Comparison of ENCODE assay signal across 22 cellular contexts in the genomic region with DNA sequence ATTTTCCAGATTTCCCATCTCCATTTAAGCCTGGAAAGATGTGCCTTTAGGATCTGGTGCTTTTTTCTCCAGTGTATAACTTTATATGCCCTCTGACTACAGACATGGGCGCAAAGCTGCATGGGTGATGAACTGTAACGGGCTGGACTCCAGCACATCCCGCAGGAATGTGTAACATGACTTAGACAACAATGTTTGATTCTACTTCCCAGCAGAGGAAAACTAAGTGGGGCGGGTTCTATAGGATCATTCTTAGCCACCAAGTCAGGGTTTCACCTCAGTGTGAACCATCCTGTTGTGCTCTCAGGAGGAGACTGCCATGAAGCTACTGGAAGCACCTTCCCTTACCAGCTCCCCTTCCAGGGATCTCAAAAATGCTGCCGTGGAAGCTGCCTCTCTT.
DNase-seq lines count a peak whose midpoint lies in the region; TF ChIP-seq lines count a peak whose summit lies in the region.
"Had no signal": no experiment of that assay in that cellular context is flagged by ENCODE, and none has a peak within 500 bp of the region (broad histone marks: within the 10 kb centered on the region; RNA-seq: fewer than 3 reads in every experiment).

No MANE protein-coding gene starts in this region.

- H3K27ac ChIP-seq in fibroblast of lung (ENCODE audit: insufficient read depth, low read length): no peak overlapping the region
- H3K27ac ChIP-seq: colonic mucosa, heart left ventricle, neutrophil, PC-9, testis, VCaP had no signal

- peak; percentile 82 for DNase-seq in ELR (ENCODE audit: low read depth)
- DNase-seq in SK-MEL-5 (ENCODE audit: low read depth, low spot score): peak; percentile 24
- DNase-seq in fibroblast of lung (ENCODE audit: low read depth in 2 of 2): peak; percentile 71 to 84
- DNase-seq in renal cortical epithelial cell (ENCODE audit: low read depth): peak; percentile 89
- DNase-seq in stimulated activated CD4-positive, alpha-beta T cell treated with anti-CD3 and anti-CD28 coated beads, Interleukin-12 subunit alpha, Interleukin-12 subunit beta, amount 100 ng/mL, for 4 hours: no peak
- no peak for DNase-seq in activated naive CD4-positive, alpha-beta T cell (lab: John Stamatoyannopoulos, UW)
- DNase-seq in NCI-H82 (lab: John Stamatoyannopoulos, UW): no peak
- DNase-seq: activated CD4-positive, alpha-beta memory T cell treated with anti-CD3 and anti-CD28 coated beads, Interleukin-2, amount 10 ng/mL, durations not matched to agents 7 days and 5 days; aorta; C1 segment of cervical spinal cord; colonic mucosa; heart left ventricle; islet precursor cell; midbrain; MV-4-11; NCI-H2081 treated with DMSO at 0.1 percent for 48 hours; NCI-H526; PC-9; SW 1271; testis had no signal

- H3K9me3 ChIP-seq in fibroblast of lung (ENCODE audit: control insufficient read depth, insufficient read depth, low read depth, low read length): no peaks in the 10 kb centered on the region
- H3K9me3 ChIP-seq: colonic mucosa, heart left ventricle, neutrophil, testis had no signal

- H3K9ac ChIP-seq in fibroblast of lung (ENCODE audit: insufficient read depth, low read length): no peak overlapping the region

- H2AFZ ChIP-seq in fibroblast of lung (ENCODE audit: low read length): no peak overlapping the region
- H2AFZ ChIP-seq: PC-9 had no signal

- H4K20me1 ChIP-seq in fibroblast of lung (ENCODE audit: control insufficient read depth, extremely low read depth, insufficient read depth, low read length): no peaks in the 10 kb centered on the region

- no peaks in the 10 kb centered on the region for H3K79me2 ChIP-seq in fibroblast of lung (ENCODE audit: control insufficient read depth, insufficient read depth, low read length)

- H3K4me3 ChIP-seq in fibroblast of lung (replicated peaks in 1 of 4; ENCODE audit: control extremely low read depth in 1 of 4, insufficient read depth in 1 of 4, low read depth in 3 of 4, low read length in 4 of 4): no peak overlapping the region
- H3K4me3 ChIP-seq: colonic mucosa, heart left ventricle, PC-9, testis had no signal

- no peak for TF ChIP-seq CTCF in fibroblast of lung (conservative IDR thresholded peaks at IDR 0.05 in 1 of 2, IDR thresholded peaks at IDR 0.05 in 1 of 2; ENCODE audit: low read depth in 1 of 2, low read length in 2 of 2)

- H3K4me2 ChIP-seq in fibroblast of lung (ENCODE audit: extremely low read depth, insufficient read depth, low read length): no peak overlapping the region
- H3K4me2 ChIP-seq: PC-9 had no signal

- in situ Hi-C loops in SK-MEL-5 (cut with HindIII; ENCODE audit: low pct_unique_long_range_greater_than_20kb, low sequenced_read_pairs): no loop called here

- no peaks in the 10 kb centered on the region for H3K27me3 ChIP-seq in fibroblast of lung (ENCODE audit: control insufficient read depth, insufficient read depth, low read length)
- H3K27me3 ChIP-seq: colonic mucosa, heart left ventricle, neutrophil, testis had no signal

- H3K36me3 ChIP-seq in fibroblast of lung (ENCODE audit: control insufficient read depth, insufficient read depth, low read length): no peaks in the 10 kb centered on the region
- H3K36me3 ChIP-seq: colonic mucosa, heart left ventricle, neutrophil had no signal

- no peaks in the 10 kb centered on the region for H3K4me1 ChIP-seq in fibroblast of lung (ENCODE audit: control insufficient read depth, extremely low read depth, insufficient read depth, low read length)
- H3K4me1 ChIP-seq: colonic mucosa, testis had no signal

Comparison
In these comparisons a context has a peak if more than half of its experiments do, and no peak if none do; other contexts are left out.
1. DNase-seq: peak in ELR (single experiment), SK-MEL-5 (single experiment), fibroblast of lung (2 of 2) and renal cortical epithelial cell (single experiment); none in stimulated activated CD4-positive, alpha-beta T cell treated with anti-CD3 and anti-CD28 coated beads, Interleukin-12 subunit alpha, Interleukin-12 subunit beta, amount 100 ng/mL, for 4 hours (single experiment), activated naive CD4-positive, alpha-beta T cell (0 of 4) and NCI-H82 (single experiment).